Comparison of ENCODE assay signal across 15 cellular contexts in genomic region chr1:207935166-207935583, GRCh38. TPM values are rescaled to one million over a fixed set of nuclear protein-coding genes. Genes with fewer than 3 reads are reported as not detected.
DNase-seq lines count a peak whose midpoint lies in the region; ATAC-seq, FAIRE-seq and TF ChIP-seq lines count a peak whose summit lies in the region.
"Had no signal": no experiment of that assay in that cellular context is flagged by ENCODE, and none has a peak within 500 bp of the region (broad histone marks: within the 10 kb centered on the region; RNA-seq: fewer than 3 reads in every experiment).

No MANE protein-coding gene starts in this region.

- POLR2A ChIA-PET in Caco-2 (lab: Charles Lee), result no interaction called here
- POLR2A ChIA-PET in CD4-positive, alpha-beta memory T cell (lab: Charles Lee; ENCODE audit: partially characterized antibody), result no interaction called here

- CTCF ChIA-PET in Caco-2 (lab: Charles Lee), result no interaction called here
- CTCF ChIA-PET in CD4-positive, alpha-beta memory T cell (lab: Charles Lee; ENCODE audit: partially characterized antibody), result interaction anchor here (0.9 kb wide), 1 partner anchor 49 kb away, joined by 3 read pairs; no protein-coding TSS in a partner anchor

- ATAC-seq in HG02642 (IDR thresholded peaks at IDR 0.05; ENCODE audit: poor library complexity, unreplicated experiment), result peak; percentile 98
- peak; percentile 96 for ATAC-seq in HG03469 (IDR thresholded peaks at IDR 0.05; ENCODE audit: unreplicated experiment)
- ATAC-seq in memory B cell (ENCODE audit: low read depth), result peak; percentile 6

- H3K27ac Mint-ChIP-seq in memory B cell (no peak overlapping the region), Caco-2 (ENCODE audit: unreplicated experiment) (no peak overlapping the region)
- H3K27ac Mint-ChIP-seq in CD4-positive, alpha-beta memory T cell, result no peak overlapping the region

- no peaks in the 10 kb centered on the region for H3K4me1 ChIP-seq in Caco-2
- H3K4me1 ChIP-seq in CD4-positive, alpha-beta memory T cell (ENCODE audit: insufficient read depth, low read length), result no peaks in the 10 kb centered on the region
- H3K4me1 ChIP-seq: tibial nerve had no signal

- H3K4me3 Mint-ChIP-seq in memory B cell, result no peak overlapping the region
- no peak overlapping the region for H3K4me3 Mint-ChIP-seq in Caco-2 (ENCODE audit: unreplicated experiment)
- no peak overlapping the region for H3K4me3 Mint-ChIP-seq in CD4-positive, alpha-beta memory T cell
- H3K4me3 Mint-ChIP-seq: neural crest cell had no signal

- H3K36me3 Mint-ChIP-seq in memory B cell (no peaks in the 10 kb centered on the region), Caco-2 (ENCODE audit: insufficient read depth, unreplicated experiment) (no peaks in the 10 kb centered on the region)
- peaks cover 0 to 3% of the 10 kb centered on the region in 2 donors for H3K36me3 Mint-ChIP-seq in CD4-positive, alpha-beta memory T cell

- no peaks in the 10 kb centered on the region for H3K36me3 ChIP-seq in Caco-2 (ENCODE audit: control insufficient read depth, insufficient read depth, low read length)
- H3K36me3 ChIP-seq in CD4-positive, alpha-beta memory T cell (ENCODE audit: insufficient read depth, low read length), result no peaks in the 10 kb centered on the region
- H3K36me3 ChIP-seq: tibial nerve had no signal

- no peak overlapping the region for H3K27ac ChIP-seq in CD4-positive, alpha-beta memory T cell (ENCODE audit: low read depth, low read length)
- H3K27ac ChIP-seq: tibial nerve had no signal

- intact Hi-C loops in Caco-2 (cut with micrococcal nuclease; ENCODE audit: unreplicated experiment), result no loop called here
- intact Hi-C loops in CD4-positive, alpha-beta memory T cell (cut with micrococcal nuclease), result no loop called here

- FAIRE-seq in GM19239 (lab: Jason Lieb, UNC), result peak; percentile 99

- H3K9me3 Mint-ChIP-seq in memory B cell, result peaks cover 3% of the 10 kb centered on the region
- no peaks in the 10 kb centered on the region for H3K9me3 Mint-ChIP-seq in Caco-2 (ENCODE audit: unreplicated experiment)
- peaks cover 0 to 9% (median 3%) of the 10 kb centered on the region in 8 donors for H3K9me3 Mint-ChIP-seq in CD4-positive, alpha-beta memory T cell

- no peaks in the 10 kb centered on the region for H3K27me3 ChIP-seq in Caco-2 (replicated peaks; ENCODE audit: control insufficient read depth, insufficient read depth, low read length)
- H3K27me3 ChIP-seq in CD4-positive, alpha-beta memory T cell (ENCODE audit: insufficient read depth, low read length), result no peaks in the 10 kb centered on the region
- H3K27me3 ChIP-seq: tibial nerve had no signal

- H3K4me3 ChIP-seq in Caco-2 (ENCODE audit: low read depth, low read length), result no peak overlapping the region
- no peak overlapping the region for H3K4me3 ChIP-seq in CD4-positive, alpha-beta memory T cell (ENCODE audit: low read length in 2 of 2)
- H3K4me3 ChIP-seq: tibial nerve had no signal

- H3K27me3 Mint-ChIP-seq in memory B cell (peaks cover 4% of the 10 kb centered on the region), Caco-2 (ENCODE audit: insufficient read depth, unreplicated experiment) (peaks cover 5% of the 10 kb centered on the region)
- H3K27me3 Mint-ChIP-seq in CD4-positive, alpha-beta memory T cell, result peaks cover 19 to 27% of the 10 kb centered on the region in 2 donors

- DNase-seq in GM19239 (ENCODE audit: insufficient read length, low spot score) (no peak), memory B cell (ENCODE audit: low spot score in 2 of 2) (no peak), Caco-2 (no peak), activated gamma-delta T cell (lab: John Stamatoyannopoulos, UW) (no peak)
- no peak for DNase-seq in activated CD8-positive, alpha-beta memory T cell treated with anti-CD3 and anti-CD28 coated beads, Interleukin-2, amount 50 U/mL, for 4 hours
- no peak for DNase-seq in CD4-positive, alpha-beta memory T cell
- DNase-seq: activated naive CD4-positive, alpha-beta T cell treated with Interleukin-2 at 50 U/mL for 16 hours; dermis blood vessel endothelial cell; NCI-H345; stimulated activated CD4-positive, alpha-beta T cell treated with anti-CD3 and anti-CD28 coated beads, Interleukin-4, amount 100 ng/mL, for 1 hour had no signal

- TF ChIP-seq CTCF in Caco-2 (IDR thresholded peaks at IDR 0.05; ENCODE audit: insufficient read depth in 1 of 2, low read depth in 1 of 2, low read length in 1 of 2, severe bottlenecking in 1 of 2, unreplicated experiment in 1 of 2), result no peak

- no peaks in the 10 kb centered on the region for H3K4me1 Mint-ChIP-seq in memory B cell
- H3K4me1 Mint-ChIP-seq in Caco-2 (ENCODE audit: low read depth, unreplicated experiment), result no peaks in the 10 kb centered on the region
- no peaks in the 10 kb centered on the region for H3K4me1 Mint-ChIP-seq in CD4-positive, alpha-beta memory T cell
- H3K4me1 Mint-ChIP-seq: neural crest cell had no signal

- H3K9me3 ChIP-seq in Caco-2, result no peaks in the 10 kb centered on the region
- H3K9me3 ChIP-seq in CD4-positive, alpha-beta memory T cell (ENCODE audit: control insufficient read depth in 1 of 2, low read length in 2 of 2), result no peaks in the 10 kb centered on the region
- H3K9me3 ChIP-seq: tibial nerve had no signal

- no TSS peak for BruUV-seq in Caco-2 (replicated peaks; lab: Mats Ljungman, UMichigan)

RNA-seq across cellular contexts. Expression of gene CD34, which starts 24.2 kb away (rescaled TPM):
- total RNA-seq in Caco-2 (2022), result not detected in 2 replicates
- total RNA-seq in CD4-positive, alpha-beta memory T cell, result under 1 TPM in 1 of 2 experiments, not detected in 1; 0.03 TPM
- polyA plus RNA-seq in CD4-positive, alpha-beta memory T cell, result not detected
- total RNA-seq: HT1080 had no signal

Comparison
In these comparisons a context has a peak if more than half of its experiments do, and no peak if none do; other contexts are left out.
1. ATAC-seq: peak in every context shown above with its lines; median percentile 98 in HG02642; 96 in HG03469; 6 in memory B cell.